Comparison of ENCODE assay signal across 20 cellular contexts in genomic region chr4:124428648-124429047, GRCh38.
A peak's percentile ranks its signal among the peaks of the same experiment; 100 is the strongest.
DNase-seq lines count a peak whose midpoint lies in the region; ATAC-seq and TF ChIP-seq lines count a peak whose summit lies in the region.
"Had no signal": no experiment of that assay in that cellular context is flagged by ENCODE, and none has a peak within 500 bp of the region (broad histone marks: within the 10 kb centered on the region; RNA-seq: fewer than 3 reads in every experiment).

No MANE protein-coding gene starts in this region.

- ATAC-seq in heart left ventricle (no peak), RWPE2 (ENCODE audit: low read depth) (no peak), left lobe of liver (peak; percentile 17)

- H3K27ac ChIP-seq in left ventricle myocardium inferior (replicated peaks) = peak overlapping the region; percentile 38
- peak overlapping the region in 1 of 12 donors; percentile 33 for H3K27ac ChIP-seq in heart left ventricle
- H3K27ac ChIP-seq in RWPE2 (ENCODE audit: poor library complexity, severe bottlenecking) = peak overlapping the region; percentile 96
- H3K27ac ChIP-seq: 22Rv1, C4-2B, GM23248, Peyer's patch had no signal

- H3K9me3 ChIP-seq in left ventricle myocardium inferior (replicated peaks) (no peaks in the 10 kb centered on the region), heart left ventricle (no peaks in the 10 kb centered on the region), RWPE2 (ENCODE audit: severe bottlenecking) (no peaks in the 10 kb centered on the region)
- H3K9me3 ChIP-seq: MG63, Peyer's patch, SK-N-SH had no signal

- H3K27me3 ChIP-seq in left ventricle myocardium inferior (ENCODE audit: low read depth) (no peaks in the 10 kb centered on the region), heart left ventricle (no peaks in the 10 kb centered on the region), RWPE2 (ENCODE audit: insufficient read depth, poor library complexity, severe bottlenecking) (no peaks in the 10 kb centered on the region)
- H3K27me3 ChIP-seq: MG63, Peyer's patch had no signal

- H3K4me3 ChIP-seq in left ventricle myocardium inferior = no peak overlapping the region
- H3K4me3 ChIP-seq in heart left ventricle = no peak overlapping the region
- H3K4me3 ChIP-seq in RWPE2 (ENCODE audit: severe bottlenecking) = no peak overlapping the region
- H3K4me3 ChIP-seq: GM23248, MG63, Peyer's patch had no signal

- H3K4me1 ChIP-seq in left ventricle myocardium inferior = peaks cover 15% of the 10 kb centered on the region
- peaks cover 0 to 28% (median 5%) of the 10 kb centered on the region in 12 donors for H3K4me1 ChIP-seq in heart left ventricle
- H3K4me1 ChIP-seq in RWPE2 (ENCODE audit: insufficient read depth, poor library complexity, severe bottlenecking) = peaks cover 70% of the 10 kb centered on the region
- H3K4me1 ChIP-seq: Peyer's patch had no signal

- no peak for TF ChIP-seq POLR2A in heart left ventricle (IDR thresholded peaks at IDR 0.05)

- no peak for DNase-seq in left ventricle myocardium inferior
- no peak for DNase-seq in heart left ventricle
- DNase-seq in RWPE2 (ENCODE audit: low spot score) = no peak
- DNase-seq in left lobe of liver (ENCODE audit: low spot score) = no peak
- no peak for DNase-seq in NCI-H1417 (lab: John Stamatoyannopoulos, UW)
- no peak for DNase-seq in CD1c-positive myeloid dendritic cell (ENCODE audit: extremely low spot score)
- no peak for DNase-seq in NCI-H345 treated with DMSO at 0.1 percent for 48 hours (lab: John Stamatoyannopoulos, UW; ENCODE audit: unreplicated experiment)
- no peak for DNase-seq in NCI-H2171 (lab: John Stamatoyannopoulos, UW)
- DNase-seq: AML-193, KG1, NCI-H1105 treated with DMSO at 0.1 percent for 48 hours, NCI-H2029 treated with DMSO at 0.1 percent for 48 hours, NCI-H2227 treated with DMSO at 0.1 percent for 48 hours, NCI-H510A, Peyer's patch, SK-N-SH had no signal

- H3K36me3 ChIP-seq in left ventricle myocardium inferior = no peaks in the 10 kb centered on the region
- no peaks in the 10 kb centered on the region for H3K36me3 ChIP-seq in heart left ventricle
- H3K36me3 ChIP-seq in RWPE2 (ENCODE audit: low read depth) = no peaks in the 10 kb centered on the region
- H3K36me3 ChIP-seq: MG63, Peyer's patch had no signal

- intact Hi-C loops in left ventricle myocardium inferior (cut with micrococcal nuclease) = no loop called here
- intact Hi-C loops in heart left ventricle (cut with DNase I) = loop anchor here in 3 of 10 donors (5.0 to 10.0 kb wide), 4 partner anchors 49 to 286 kb away; partner anchors contain the start of gene ANKRD50 (in 1 of the 3)

- WGBS in heart left ventricle, 4 donors = 94 to 96% (median 96%) methylated on average over 2 of the region's 2 CpGs

- TF ChIP-seq CTCF in left ventricle myocardium inferior (IDR thresholded peaks at IDR 0.05; ENCODE audit: borderline replicate concordance) (no peak), heart left ventricle (IDR thresholded peaks at IDR 0.05) (no peak), RWPE2 (IDR thresholded peaks at IDR 0.05; ENCODE audit: poor library complexity, severe bottlenecking) (no peak)
